ENCODE assay signal across 8 cellular contexts in genomic region chr3:43690400-43691119, GRCh38. TPM values are rescaled to one million over a fixed set of nuclear protein-coding genes. Genes with fewer than 3 reads are reported as not detected.
A peak's percentile ranks its signal among the peaks of the same experiment; 100 is the strongest.
DNase-seq lines count a peak whose midpoint lies in the region; ATAC-seq and TF ChIP-seq lines count a peak whose summit lies in the region.

Gene ABHD5 (plus strand): TSS chr3:43690938. CDS start chr3:43690993, 55 bp downstream.

- H3K4me1 Mint-ChIP-seq in activated T-helper 2 cell treated with anti-CD3 and anti-CD28 coated beads, Interferon-gamma antibody, Interleukin-2, Interleukin-4, amounts not matched to agents 10 μg/mL and 5 μg/mL and 100 μg/mL, durations not matched to agents 14 hours and 24 hours and 36 hours (ENCODE audit: low read depth): peaks cover 23% of the 10 kb centered on the region
- H3K4me1 Mint-ChIP-seq in natural killer cell treated with Interleukin-12 subunit alpha and Interleukin-12 subunit beta and Interleukin-15 and Interleukin-18, amount 100 ng/mL, for 72 hours (ENCODE audit: low read depth in 2 of 2): peaks cover 34 to 41% of the 10 kb centered on the region in 2 donors

- H3K27ac ChIP-seq in Karpas-422 (ENCODE audit: low read length) (no peak within 1 kb of the TSS), RWPE1 (peak within 1 kb of the TSS; percentile 83)

- intact Hi-C loops in activated T-helper 2 cell treated with anti-CD3 and anti-CD28 coated beads, Interferon-gamma antibody, Interleukin-2, Interleukin-4, amounts not matched to agents 10 μg/mL and 5 μg/mL and 100 μg/mL, durations not matched to agents 14 hours and 24 hours and 36 hours (cut with micrococcal nuclease): loop anchor here (1.0 to 5.0 kb wide), 3 partner anchors 68 to 584 kb away; partner anchors contain the start of genes ANO10 and POMGNT2

- H3K9me3 Mint-ChIP-seq in activated T-helper 2 cell treated with anti-CD3 and anti-CD28 coated beads, Interferon-gamma antibody, Interleukin-2, Interleukin-4, amounts not matched to agents 10 μg/mL and 5 μg/mL and 100 μg/mL, durations not matched to agents 14 hours and 24 hours and 36 hours: no peaks in the 10 kb centered on the region
- H3K9me3 Mint-ChIP-seq in natural killer cell treated with Interleukin-12 subunit alpha and Interleukin-12 subunit beta and Interleukin-15 and Interleukin-18, amount 100 ng/mL, for 72 hours: no peaks in the 10 kb centered on the region

- no peaks in the 10 kb centered on the region for H3K9me2 ChIP-seq in Karpas-422 (replicated peaks; ENCODE audit: insufficient read depth, low read length)

- no peaks in the 10 kb centered on the region for H3K36me3 ChIP-seq in Karpas-422 (ENCODE audit: insufficient read depth, low read length)

- no peaks in the 10 kb centered on the region for H4K20me1 ChIP-seq in Karpas-422 (ENCODE audit: insufficient read depth, low read depth, low read length)

- peak within 1 kb of the TSS; percentile 76 for H3K9ac ChIP-seq in Karpas-422 (ENCODE audit: low read length)

- peak; percentile 11; the same call in 1 of the 2 replicates for TF ChIP-seq CTCF in RWPE1 (conservative IDR thresholded peaks at IDR 0.05; ENCODE audit: low read depth)

- peaks cover 18% of the 10 kb centered on the region for H3K4me1 ChIP-seq in Karpas-422 (ENCODE audit: low read length)

- H3K27ac Mint-ChIP-seq in activated T-helper 2 cell treated with anti-CD3 and anti-CD28 coated beads, Interferon-gamma antibody, Interleukin-2, Interleukin-4, amounts not matched to agents 10 μg/mL and 5 μg/mL and 100 μg/mL, durations not matched to agents 14 hours and 24 hours and 36 hours: peak within 1 kb of the TSS; percentile 82
- H3K27ac Mint-ChIP-seq in natural killer cell treated with Interleukin-12 subunit alpha and Interleukin-12 subunit beta and Interleukin-15 and Interleukin-18, amount 100 ng/mL, for 72 hours: peak within 1 kb of the TSS; percentile 85 to 91

- ATAC-seq in GM21825 (IDR thresholded peaks at IDR 0.05; ENCODE audit: unreplicated experiment): peak; percentile 80
- peak; percentile 93 to 95 for ATAC-seq in natural killer cell treated with Interleukin-12 subunit alpha and Interleukin-12 subunit beta and Interleukin-15 and Interleukin-18, amount 100 ng/mL, for 72 hours
- ATAC-seq in stimulated activated naive CD8-positive, alpha-beta T cell treated with anti-CD3 and anti-CD28 coated beads, Interleukin-15, Interleukin-2, amounts not matched to agents 100 U/mL and 50 U/mL, for 24 hours: peak; percentile 94

- POLR2A ChIA-PET in RWPE1 (lab: Yijun Ruan, JAX; ENCODE audit: low non-redundant PET): interaction anchor here (0.7 kb wide), 1 partner anchor 60 kb away, joined by 3 read pairs; no protein-coding TSS in a partner anchor

- H3K79me2 ChIP-seq in Karpas-422 (ENCODE audit: low read length): no peaks in the 10 kb centered on the region

- no peaks in the 10 kb centered on the region for H3K9me3 ChIP-seq in Karpas-422 (ENCODE audit: low read length)

- peaks cover 8% of the 10 kb centered on the region for H3K27me3 Mint-ChIP-seq in activated T-helper 2 cell treated with anti-CD3 and anti-CD28 coated beads, Interferon-gamma antibody, Interleukin-2, Interleukin-4, amounts not matched to agents 10 μg/mL and 5 μg/mL and 100 μg/mL, durations not matched to agents 14 hours and 24 hours and 36 hours (ENCODE audit: low read depth)
- H3K27me3 Mint-ChIP-seq in natural killer cell treated with Interleukin-12 subunit alpha and Interleukin-12 subunit beta and Interleukin-15 and Interleukin-18, amount 100 ng/mL, for 72 hours: no peaks in the 10 kb centered on the region

- CTCF ChIA-PET in RWPE1 (lab: Yijun Ruan, JAX): no interaction called here

- no peaks in the 10 kb centered on the region for H3K36me3 Mint-ChIP-seq in activated T-helper 2 cell treated with anti-CD3 and anti-CD28 coated beads, Interferon-gamma antibody, Interleukin-2, Interleukin-4, amounts not matched to agents 10 μg/mL and 5 μg/mL and 100 μg/mL, durations not matched to agents 14 hours and 24 hours and 36 hours (ENCODE audit: low read depth)
- H3K36me3 Mint-ChIP-seq in natural killer cell treated with Interleukin-12 subunit alpha and Interleukin-12 subunit beta and Interleukin-15 and Interleukin-18, amount 100 ng/mL, for 72 hours: peaks cover 7% of the 10 kb centered on the region

- H3K27me3 ChIP-seq in Karpas-422 (ENCODE audit: low read length): no peaks in the 10 kb centered on the region

- H3K4me3 Mint-ChIP-seq in activated T-helper 2 cell treated with anti-CD3 and anti-CD28 coated beads, Interferon-gamma antibody, Interleukin-2, Interleukin-4, amounts not matched to agents 10 μg/mL and 5 μg/mL and 100 μg/mL, durations not matched to agents 14 hours and 24 hours and 36 hours (ENCODE audit: low read depth): peak within 1 kb of the TSS; percentile 85
- peak within 1 kb of the TSS; percentile 97 for H3K4me3 Mint-ChIP-seq in natural killer cell treated with Interleukin-12 subunit alpha and Interleukin-12 subunit beta and Interleukin-15 and Interleukin-18, amount 100 ng/mL, for 72 hours

- peak within 1 kb of the TSS; percentile 72 for H3K4me3 ChIP-seq in Karpas-422 (ENCODE audit: low read length)

- DNase-seq in EH (ENCODE audit: low read depth) (peak; percentile 93), Karpas-422 (peak; percentile 96), RWPE1 (ENCODE audit: low spot score) (peak; percentile 90), fibroblast of peridontal ligament (ENCODE audit: extremely low read depth) (peak; percentile 94)
- peak; percentile 91 for DNase-seq in activated T-helper 2 cell treated with anti-CD3 and anti-CD28 coated beads, Interferon-gamma antibody, Interleukin-2, Interleukin-4, amounts not matched to agents 10 μg/mL and 5 μg/mL and 100 μg/mL, durations not matched to agents 14 hours and 24 hours and 36 hours (ENCODE audit: low spot score)
- peak; percentile 95 for DNase-seq in natural killer cell treated with Interleukin-12 subunit alpha and Interleukin-12 subunit beta and Interleukin-15 and Interleukin-18, amount 100 ng/mL, for 72 hours (ENCODE audit: low spot score)
- DNase-seq in stimulated activated naive CD8-positive, alpha-beta T cell treated with anti-CD3 and anti-CD28 coated beads, Interleukin-15, Interleukin-2, amounts not matched to agents 100 U/mL and 50 U/mL, for 24 hours: peak; percentile 93

- peak within 1 kb of the TSS; percentile 93 for H3K4me2 ChIP-seq in Karpas-422 (ENCODE audit: low read depth, low read length, poor library complexity, severe bottlenecking)

- H2AFZ ChIP-seq in Karpas-422 (ENCODE audit: low read length): peak within 1 kb of the TSS; percentile 100

RNA-seq across cellular contexts. Expression of gene ABHD5, which starts in this region (rescaled TPM):
- 3.2 and 7.4 TPM in 2 replicates for total RNA-seq in Karpas-422 (2014; rRNA removed; shearing (Covaris generic); ENCODE audit: low replicate concordance)
- 11.9 and 15.2 TPM in 2 replicates for total RNA-seq in activated T-helper 2 cell treated with anti-CD3 and anti-CD28 coated beads, Interferon-gamma antibody, Interleukin-2, Interleukin-4, amounts not matched to agents 10 μg/mL and 5 μg/mL and 100 μg/mL, durations not matched to agents 14 hours and 24 hours and 36 hours
- 10 to 100 TPM; 28.6 to 48.5 TPM for total RNA-seq in natural killer cell treated with Interleukin-12 subunit alpha and Interleukin-12 subunit beta and Interleukin-15 and Interleukin-18, amount 100 ng/mL, for 72 hours
